Comparison of ENCODE assay signal across 8 cellular contexts in the genomic region with DNA sequence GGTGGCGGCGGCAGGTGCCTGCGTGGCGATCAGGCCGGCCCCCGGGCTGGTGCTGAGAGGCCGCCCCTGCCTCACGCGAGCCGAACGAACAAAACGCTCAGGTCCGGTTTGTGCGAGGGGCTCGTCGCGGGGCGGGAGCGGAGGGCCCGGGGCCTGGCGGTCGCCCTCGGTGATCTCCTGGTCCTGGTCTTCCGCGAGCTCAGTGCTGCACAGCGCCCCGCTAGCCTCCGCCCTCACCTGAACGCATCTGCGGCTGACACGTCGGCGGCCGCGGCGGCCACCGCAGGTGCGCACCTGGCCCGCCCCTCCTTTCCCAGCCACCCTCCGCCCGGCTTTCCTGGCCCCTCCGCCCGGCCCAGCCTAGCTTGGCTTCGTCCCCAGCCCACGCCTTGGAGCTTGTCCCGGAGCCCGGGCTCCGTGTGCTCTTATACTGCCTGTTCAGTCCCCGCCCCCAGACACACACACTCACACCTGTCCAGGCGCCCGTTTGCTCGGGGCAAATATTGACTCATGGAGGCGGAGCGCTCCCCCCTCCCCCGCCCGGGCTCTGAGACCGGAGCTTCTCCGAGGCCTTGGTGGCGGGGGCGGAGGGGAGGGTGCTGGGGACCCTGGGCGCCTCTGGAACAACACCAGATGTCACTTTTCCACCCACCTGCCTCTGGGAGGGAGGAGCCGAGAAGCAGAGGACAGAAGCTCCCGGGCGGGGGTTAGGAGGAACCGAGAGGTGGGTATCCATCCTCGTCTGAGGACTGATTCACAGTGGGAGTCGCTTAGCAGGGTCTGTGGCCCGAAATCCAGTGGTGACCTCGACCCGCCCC. TPM values are rescaled to one million over a fixed set of nuclear protein-coding genes. Genes with fewer than 3 reads are reported as not detected.
DNase-seq lines count a peak whose midpoint lies in the region; ATAC-seq and TF ChIP-seq lines count a peak whose summit lies in the region.

No MANE protein-coding gene starts in this region.

- H3K4me3 Mint-ChIP-seq in GM23338 (peak overlapping the region; percentile 86), neural progenitor cell (no peak overlapping the region), HFFc6 (no peak overlapping the region)

- H3K9me3 ChIP-seq in neural progenitor cell (ENCODE audit: low read depth) (no peaks in the 10 kb centered on the region), uterus (no peaks in the 10 kb centered on the region)

- H3K27ac ChIP-seq in GM23338 (ENCODE audit: low read depth) (no peak overlapping the region), neural progenitor cell (no peak overlapping the region), uterus (no peak overlapping the region)

- H3K27me3 Mint-ChIP-seq in GM23338 (ENCODE audit: insufficient read depth, low read depth, poor library complexity) (peaks cover 88% of the 10 kb centered on the region), neural progenitor cell (ENCODE audit: insufficient read depth, low read depth) (peaks cover 66% of the 10 kb centered on the region), HFFc6 (ENCODE audit: insufficient read depth) (peaks cover 60% of the 10 kb centered on the region)

- H3K4me1 ChIP-seq in GM23338 (ENCODE audit: insufficient read depth) (peaks cover 37% of the 10 kb centered on the region), neural progenitor cell (peaks cover 31% of the 10 kb centered on the region), uterus (peaks cover 0 to 18% of the 10 kb centered on the region in 2 donors)

- peak in 1 of 2 donors; percentile 51 for TF ChIP-seq POLR2A in uterus (IDR thresholded peaks at IDR 0.05)

- no peaks in the 10 kb centered on the region for H3K9me2 ChIP-seq in GM23338 (ENCODE audit: insufficient read depth)

- intact Hi-C loops in posterior cingulate gyrus (cut with DNase I): no loop called here
- intact Hi-C loops in uterus (cut with DNase I; ENCODE audit: low total_unique reads): no loop called here

- in situ Hi-C loops in T47D (cut with HindIII; ENCODE audit: low pct_unique_long_range_greater_than_20kb, low sequenced_read_pairs): no loop called here

- H3F3A ChIP-seq in GM23338 (replicated peaks; ENCODE audit: low read depth) (0 out of 2 replicates have a peak, but pooled peaks cover 6% of the 10 kb centered on the region), neural progenitor cell (ENCODE audit: low read depth) (peaks cover 6% of the 10 kb centered on the region)

- DNase-seq in GM23338 (ENCODE audit: low spot score): peak; percentile 66
- peak; percentile 98 for DNase-seq in NCI-H2171 treated with DMSO at 0.1 percent for 48 hours (lab: John Stamatoyannopoulos, UW)
- peak; percentile 93 to 97 for DNase-seq in T47D (ENCODE audit: low read depth in 1 of 2, low spot score in 1 of 2)
- DNase-seq in neural progenitor cell (ENCODE audit: low spot score): peak; percentile 39
- DNase-seq in HFFc6: no peak
- DNase-seq in posterior cingulate gyrus: no peak
- DNase-seq in uterus: no peak

- peak; percentile 26 for ATAC-seq in GM23338
- ATAC-seq in HG02970 (IDR thresholded peaks at IDR 0.05; ENCODE audit: low FRiP score, unreplicated experiment): no peak

- H3K27ac Mint-ChIP-seq in GM23338 (no peak overlapping the region), neural progenitor cell (no peak overlapping the region), HFFc6 (no peak overlapping the region)

- no peaks in the 10 kb centered on the region for H3K36me3 ChIP-seq in GM23338 (ENCODE audit: insufficient read depth)
- H3K36me3 ChIP-seq in neural progenitor cell: no peaks in the 10 kb centered on the region
- H3K36me3 ChIP-seq in uterus: no peaks in the 10 kb centered on the region

- H3K4me2 ChIP-seq in GM23338 (peak overlapping the region; percentile 90), neural progenitor cell (peak overlapping the region; percentile 96)

- H3K9me3 Mint-ChIP-seq in GM23338 (peaks cover 2% of the 10 kb centered on the region; the same call in 1 of the 3 replicates), neural progenitor cell (no peaks in the 10 kb centered on the region), HFFc6 (no peaks in the 10 kb centered on the region)

- H2AFZ ChIP-seq in GM23338 (no peak overlapping the region), neural progenitor cell (replicated peaks) (no peak overlapping the region)

- H3K27me3 ChIP-seq in GM23338 (ENCODE audit: insufficient read depth): peaks cover 100% of the 10 kb centered on the region
- peaks cover 100% of the 10 kb centered on the region for H3K27me3 ChIP-seq in neural progenitor cell
- peaks cover 19 to 33% of the 10 kb centered on the region in 2 donors for H3K27me3 ChIP-seq in uterus

- H3K4me1 Mint-ChIP-seq in GM23338: peaks cover 24% of the 10 kb centered on the region
- H3K4me1 Mint-ChIP-seq in neural progenitor cell: peaks cover 23% of the 10 kb centered on the region
- H3K4me1 Mint-ChIP-seq in HFFc6 (ENCODE audit: low read depth): no peaks in the 10 kb centered on the region

- no peak overlapping the region for H3K9ac ChIP-seq in neural progenitor cell

- H4K20me1 ChIP-seq in GM23338 (replicated peaks; ENCODE audit: insufficient read depth) (peaks cover 4% of the 10 kb centered on the region; the same call in 1 of the 2 replicates), neural progenitor cell (ENCODE audit: low read depth) (peaks cover 56% of the 10 kb centered on the region)

- H3K79me2 ChIP-seq in GM23338 (replicated peaks; ENCODE audit: insufficient read depth): no peaks in the 10 kb centered on the region
- no peaks in the 10 kb centered on the region for H3K79me2 ChIP-seq in neural progenitor cell (ENCODE audit: low read depth)

- TF ChIP-seq CTCF in GM23338 (conservative IDR thresholded peaks at IDR 0.05; ENCODE audit: low read depth in 2 of 2) (0 out of 4 replicates have a peak, but pooled peaks of 1 of the 2 experiments have one; percentile 3), neural progenitor cell (IDR thresholded peaks at IDR 0.05) (no peak), HFFc6 (IDR thresholded peaks at IDR 0.05) (no peak), uterus (IDR thresholded peaks at IDR 0.05) (no peak)

- no peaks in the 10 kb centered on the region; the same call in 2 of the 3 replicates for H3K36me3 Mint-ChIP-seq in GM23338 (ENCODE audit: low read depth)
- H3K36me3 Mint-ChIP-seq in neural progenitor cell: no peaks in the 10 kb centered on the region
- no peaks in the 10 kb centered on the region for H3K36me3 Mint-ChIP-seq in HFFc6 (ENCODE audit: low read depth)

- H3K4me3 ChIP-seq in GM23338: peak overlapping the region; percentile 72
- peak overlapping the region; percentile 52 for H3K4me3 ChIP-seq in neural progenitor cell
- H3K4me3 ChIP-seq in uterus: no peak overlapping the region

RNA-seq across cellular contexts. Expression of a gene that starts 8.6 kb away (rescaled TPM):
- not detected in 2 replicates for total RNA-seq in GM23338 (2014; rRNA removed; shearing (Covaris generic))
- not detected in 2 replicates for polyA plus RNA-seq in GM23338 (2016; fragmentation: Nextera tagmentation; extraction: Ambion mirVana)
- total RNA-seq in neural progenitor cell (ENCODE audit: low replicate concordance) (not detected in 2 replicates), uterus (not detected)
- not detected for total RNA-seq in HFFc6 (2021; fragmentation: NEBNext Ultra II Directional; extraction: Animal tissue kit (Norgen Biotek cat#: 25700))

RNA-seq across cellular contexts. Expression of a gene that starts 16.8 kb away (rescaled TPM):
- total RNA-seq in GM23338 (2014; rRNA removed; shearing (Covaris generic)): not detected in 2 replicates
- polyA plus RNA-seq in GM23338 (2016; fragmentation: Nextera tagmentation; extraction: Ambion mirVana): not detected in 2 replicates
- total RNA-seq in neural progenitor cell (ENCODE audit: low replicate concordance) (not detected in 2 replicates), uterus (not detected)
- total RNA-seq in HFFc6 (2021; fragmentation: NEBNext Ultra II Directional; extraction: Animal tissue kit (Norgen Biotek cat#: 25700)): not detected

RNA-seq across cellular contexts. Expression of a gene that starts 39.5 kb away (rescaled TPM):
- total RNA-seq in GM23338 (2014; rRNA removed; shearing (Covaris generic)): 0.23 and 0.38 TPM in 2 replicates
- 0.37 and 0.74 TPM in 2 replicates for polyA plus RNA-seq in GM23338 (2016; fragmentation: Nextera tagmentation; extraction: Ambion mirVana)
- total RNA-seq in neural progenitor cell (ENCODE audit: low replicate concordance) (0.22 and 0.80 TPM in 2 replicates), uterus (1 to 10 TPM in 3 of 4 donors, under 1 TPM in 1; 0.21 to 3.5 (median 1.9) TPM)
- not detected for total RNA-seq in HFFc6 (2021; fragmentation: NEBNext Ultra II Directional; extraction: Animal tissue kit (Norgen Biotek cat#: 25700))

RNA-seq across cellular contexts. Expression of a gene that starts 42.3 kb away (rescaled TPM):
- 0.43 and 0.56 TPM in 2 replicates for total RNA-seq in GM23338 (2014; rRNA removed; shearing (Covaris generic))
- 0.19 TPM in 1 of 2 replicates, not detected in the other for polyA plus RNA-seq in GM23338 (2016; fragmentation: Nextera tagmentation; extraction: Ambion mirVana)
- total RNA-seq in neural progenitor cell (ENCODE audit: low replicate concordance) (0.09 TPM in 1 of 2 replicates, not detected in the other), uterus (not detected)
- under 1 TPM in 4 of 6 experiments, not detected in 2; 0.07 to 0.15 (median 0.08) TPM for total RNA-seq in HFFc6 (2021; fragmentation: NEBNext Ultra II Directional; extraction: Animal tissue kit (Norgen Biotek cat#: 25700))

RNA-seq across cellular contexts. Expression of a gene that starts 58.9 kb away (rescaled TPM):
- total RNA-seq in GM23338 (2014; rRNA removed; shearing (Covaris generic)): not detected in 2 replicates
- polyA plus RNA-seq in GM23338 (2016; fragmentation: Nextera tagmentation; extraction: Ambion mirVana): not detected in 2 replicates
- total RNA-seq in neural progenitor cell (ENCODE audit: low replicate concordance) (0.06 TPM in 1 of 2 replicates, not detected in the other), uterus (under 1 TPM in 1 of 4 donors, not detected in 3; 0.83 TPM)
- total RNA-seq in HFFc6 (2021; fragmentation: NEBNext Ultra II Directional; extraction: Animal tissue kit (Norgen Biotek cat#: 25700)): not detected

Comparison
In these comparisons a context has a peak if more than half of its experiments do, and no peak if none do; other contexts are left out.
1. DNase-seq: peak in GM23338 (single experiment), NCI-H2171 treated with DMSO at 0.1 percent for 48 hours (single experiment), T47D (2 of 2) and neural progenitor cell (single experiment); none in HFFc6 (single experiment), posterior cingulate gyrus (0 of 10) and uterus (0 of 2).
2. H3K4me3 ChIP-seq: peak in GM23338 (single experiment) and neural progenitor cell (single experiment); none in uterus (0 of 2).